2 cellular contexts compared by ENCODE assay signal in the genomic region with DNA sequence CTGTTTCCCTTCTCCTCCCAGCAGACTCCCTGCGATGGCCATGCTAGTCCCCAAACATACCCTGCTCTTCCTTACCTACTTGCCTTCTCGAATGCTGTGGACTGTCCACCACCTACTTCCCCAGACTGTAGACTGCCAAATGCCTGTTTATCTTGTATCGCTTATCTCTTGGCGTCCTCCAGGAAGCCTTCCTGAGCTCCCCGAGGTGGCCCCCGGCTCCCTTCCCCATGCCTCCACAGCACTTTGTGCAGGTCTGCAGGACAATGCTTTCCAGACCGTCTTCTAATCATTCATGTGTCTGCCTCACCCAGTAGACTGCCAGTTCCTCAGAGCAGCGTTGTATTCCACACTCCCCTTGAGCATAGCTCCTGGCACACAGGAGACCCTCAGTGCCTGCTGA.
TF ChIP-seq lines count a peak whose summit lies in the region.

No MANE protein-coding gene starts in this region.

TF ChIP-seq in IMR-90, 13 proteins besides CTCF, POLR2A, EP300 and RAD21:
- TF ChIP-seq, protein P1, sequence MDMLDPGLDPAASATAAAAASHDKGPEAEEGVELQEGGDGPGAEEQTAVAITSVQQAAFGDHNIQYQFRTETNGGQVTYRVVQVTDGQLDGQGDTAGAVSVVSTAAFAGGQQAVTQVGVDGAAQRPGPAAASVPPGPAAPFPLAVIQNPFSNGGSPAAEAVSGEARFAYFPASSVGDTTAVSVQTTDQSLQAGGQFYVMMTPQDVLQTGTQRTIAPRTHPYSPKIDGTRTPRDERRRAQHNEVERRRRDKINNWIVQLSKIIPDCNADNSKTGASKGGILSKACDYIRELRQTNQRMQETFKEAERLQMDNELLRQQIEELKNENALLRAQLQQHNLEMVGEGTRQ (IDR thresholded peaks at IDR 0.05; ENCODE audit: low read depth, low read length), result no peak
- TF ChIP-seq RCOR1 (IDR thresholded peaks at IDR 0.05; ENCODE audit: insufficient replicate concordance, low read length) (no peak), CHD1 (IDR thresholded peaks at IDR 0.05; ENCODE audit: low read depth, low read length) (no peak), RFX5 (IDR thresholded peaks at IDR 0.05; ENCODE audit: low read depth, low read length) (no peak), BHLHE40 (IDR thresholded peaks at IDR 0.05; ENCODE audit: low read depth, low read length) (no peak), MAZ (IDR thresholded peaks at IDR 0.05; ENCODE audit: borderline replicate concordance, low read depth, low read length) (no peak), SMC3 (IDR thresholded peaks at IDR 0.05; ENCODE audit: low read depth, low read length) (no peak), MXI1 (IDR thresholded peaks at IDR 0.05; ENCODE audit: borderline replicate concordance, low read depth, low read length) (no peak), FOS (IDR thresholded peaks at IDR 0.05; ENCODE audit: low read depth, low read length) (no peak)
- TF ChIP-seq, protein P2, sequence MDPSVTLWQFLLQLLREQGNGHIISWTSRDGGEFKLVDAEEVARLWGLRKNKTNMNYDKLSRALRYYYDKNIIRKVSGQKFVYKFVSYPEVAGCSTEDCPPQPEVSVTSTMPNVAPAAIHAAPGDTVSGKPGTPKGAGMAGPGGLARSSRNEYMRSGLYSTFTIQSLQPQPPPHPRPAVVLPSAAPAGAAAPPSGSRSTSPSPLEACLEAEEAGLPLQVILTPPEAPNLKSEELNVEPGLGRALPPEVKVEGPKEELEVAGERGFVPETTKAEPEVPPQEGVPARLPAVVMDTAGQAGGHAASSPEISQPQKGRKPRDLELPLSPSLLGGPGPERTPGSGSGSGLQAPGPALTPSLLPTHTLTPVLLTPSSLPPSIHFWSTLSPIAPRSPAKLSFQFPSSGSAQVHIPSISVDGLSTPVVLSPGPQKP (IDR thresholded peaks at IDR 0.05; ENCODE audit: borderline replicate concordance, low read depth, low read length), result no peak

TF ChIP-seq in H1, 55 proteins besides CTCF, POLR2A, EP300 and RAD21:
- TF ChIP-seq TEAD4 (IDR thresholded peaks at IDR 0.05; ENCODE audit: low read depth, low read length) (no peak), HDAC2 (IDR thresholded peaks at IDR 0.05; ENCODE audit: borderline replicate concordance in 1 of 2, low read depth in 2 of 2, low read length in 2 of 2) (no peak), TCF12 (IDR thresholded peaks at IDR 0.05; ENCODE audit: low read depth, low read length) (no peak), SIX5 (IDR thresholded peaks at IDR 0.05; ENCODE audit: low read depth, low read length) (no peak), SP1 (IDR thresholded peaks at IDR 0.05; ENCODE audit: low read depth, low read length) (no peak), MAFK (IDR thresholded peaks at IDR 0.05; ENCODE audit: low read depth, low read length) (no peak), TBP (IDR thresholded peaks at IDR 0.05; ENCODE audit: low read depth, low read length) (no peak), NANOG (IDR thresholded peaks at IDR 0.05; ENCODE audit: insufficient read depth, low read depth, low read length, poor library complexity, severe bottlenecking) (no peak), CREB1 (IDR thresholded peaks at IDR 0.05) (no peak), SIRT6 (IDR thresholded peaks at IDR 0.05; ENCODE audit: low read length) (no peak), RNF2 (IDR thresholded peaks at IDR 0.05; ENCODE audit: borderline replicate concordance, low read depth, low read length, missing control alignments, poor library complexity, severe bottlenecking) (no peak), POLR2AphosphoS5 (IDR thresholded peaks at IDR 0.05; ENCODE audit: low read depth, low read length) (no peak), SUZ12 (IDR thresholded peaks at IDR 0.05; ENCODE audit: low read length) (no peak), JUN (IDR thresholded peaks at IDR 0.05; ENCODE audit: low read depth, low read length) (no peak), CBX8 (IDR thresholded peaks at IDR 0.05; ENCODE audit: borderline replicate concordance, low read depth, low read length) (no peak)
